In the genomic region with DNA sequence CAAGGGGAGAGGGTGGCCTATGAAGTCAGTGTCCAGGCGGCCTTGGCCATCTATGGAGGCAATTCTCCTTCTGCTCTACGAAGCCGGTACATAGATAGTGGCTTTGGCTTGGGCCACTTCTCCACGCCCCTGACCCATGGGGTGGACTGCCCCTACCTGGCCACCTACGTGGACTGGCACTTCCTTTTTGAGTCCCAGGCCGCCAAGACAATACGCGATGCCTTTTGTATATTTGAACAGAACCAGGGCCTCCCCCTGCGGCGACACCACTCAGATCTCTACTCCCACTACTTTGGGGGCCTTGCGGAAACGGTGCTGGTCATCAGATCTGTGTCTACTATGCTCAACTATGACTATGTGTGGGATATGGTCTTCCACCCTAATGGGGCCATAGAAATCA, we compare ENCODE assay signal across 8 cellular contexts. TPM values are rescaled to one million over a fixed set of nuclear protein-coding genes. Genes with fewer than 3 reads are reported as not detected.
"Had no signal": no experiment of that assay in that cellular context is flagged by ENCODE, and none has a peak within 500 bp of the region (broad histone marks: within the 10 kb centered on the region; RNA-seq: fewer than 3 reads in every experiment).

No MANE protein-coding gene starts in this region.

- DNase-seq: GM23248, GOT3, H9, HCEC 1CT, KBM-7 had no signal

- H3K9ac ChIP-seq: GM23248 had no signal

- H3K27ac ChIP-seq: GM23248 had no signal

- H3K4me3 ChIP-seq: GM23248 had no signal

- H2AFZ ChIP-seq: GM23248 had no signal

RNA-seq across cellular contexts. Expression of gene AOC3, which starts 17.3 kb away (rescaled TPM):
- total RNA-seq: GM23248 had no signal
- polyA plus RNA-seq: IgD-negative memory B cell had no signal

RNA-seq across cellular contexts. Expression of gene AOC2, which starts 24.0 kb away (rescaled TPM):
- polyA plus RNA-seq: IgD-negative memory B cell had no signal

RNA-seq across cellular contexts. Expression of gene G6PC1, which starts 32.3 kb away (rescaled TPM):
- total RNA-seq: GM23248, H4, H9, HT-29 had no signal
- polyA plus RNA-seq: GM23248, IgD-negative memory B cell had no signal
